In the genomic region with DNA sequence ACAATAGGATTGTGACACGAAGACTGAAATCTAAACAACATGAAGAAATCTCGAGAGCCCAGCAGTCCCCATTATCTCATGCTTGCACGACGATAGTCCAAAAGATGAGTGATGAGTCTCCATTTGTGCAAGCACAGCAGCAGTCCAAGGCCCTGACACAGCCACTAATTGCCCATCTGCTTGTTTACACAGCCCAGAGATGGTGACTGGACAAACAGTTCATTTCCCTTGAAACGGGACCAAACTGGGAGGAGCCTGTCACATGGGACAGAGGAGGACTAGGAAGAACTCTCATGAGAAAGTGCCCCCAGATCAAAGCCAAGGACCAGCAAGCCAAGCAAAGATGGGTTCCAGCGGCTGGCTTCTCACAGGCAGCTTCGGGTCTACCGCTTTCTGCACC, we compare ENCODE assay signal across 10 cellular contexts.
DNase-seq lines count a peak whose midpoint lies in the region; ATAC-seq and TF ChIP-seq lines count a peak whose summit lies in the region.
"Had no signal": no experiment of that assay in that cellular context is flagged by ENCODE, and none has a peak within 500 bp of the region (broad histone marks: within the 10 kb centered on the region; RNA-seq: fewer than 3 reads in every experiment).

No MANE protein-coding gene starts in this region.

- WGBS in mesenchymal stem cell, result 42% methylated on average over 8 of the region's 8 CpGs
- WGBS in prostate gland, result 70% methylated on average over 8 of the region's 8 CpGs

- peak overlapping the region; percentile 92 for H4K8ac ChIP-seq in mesenchymal stem cell (ENCODE audit: low read length)

- intact Hi-C loops in prostate gland (cut with DNase I), result no loop called here

- no peak overlapping the region for H3K14ac ChIP-seq in mesenchymal stem cell (ENCODE audit: low read length in 2 of 2)

- H2BK12ac ChIP-seq in mesenchymal stem cell (ENCODE audit: low read length in 2 of 2), result peak overlapping the region; percentile 26 to 86

- H4K91ac ChIP-seq in mesenchymal stem cell (ENCODE audit: low read length), result peak overlapping the region; percentile 88

- no peak overlapping the region for H3K27ac ChIP-seq in mesenchymal stem cell (ENCODE audit: low read length, poor library complexity, severe bottlenecking)
- H3K27ac ChIP-seq in prostate gland, result no peak overlapping the region
- H3K27ac ChIP-seq: epithelial cell of prostate had no signal

- no peak for TF ChIP-seq POLR2A in prostate gland (IDR thresholded peaks at IDR 0.05)

- H3K79me1 ChIP-seq in mesenchymal stem cell (replicated peaks; ENCODE audit: low read length, poor library complexity, severe bottlenecking), result no peaks in the 10 kb centered on the region

- peak overlapping the region; percentile 21 to 80 for H3K4ac ChIP-seq in mesenchymal stem cell (ENCODE audit: low read depth in 1 of 2, low read length in 2 of 2)

- H3K4me3 ChIP-seq in BJ (ENCODE audit: low read depth, low read length) (no peak overlapping the region), cardiac fibroblast (replicated peaks in 1 of 2; ENCODE audit: low read depth in 2 of 2, low read length in 2 of 2) (peak overlapping the region in 1 of 2 donors; percentile 0), mesenchymal stem cell (ENCODE audit: insufficient read depth in 1 of 2, low read depth in 1 of 2, low read length in 2 of 2) (no peak overlapping the region), BE2C (ENCODE audit: low read depth, low read length) (no peak overlapping the region), prostate gland (no peak overlapping the region)

- H3K27me3 ChIP-seq in BJ (ENCODE audit: control insufficient read depth, insufficient read depth, low read length), result no peaks in the 10 kb centered on the region
- H3K27me3 ChIP-seq in mesenchymal stem cell (ENCODE audit: control insufficient read depth in 1 of 2, insufficient read depth in 1 of 2, low read length in 2 of 2), result no peaks in the 10 kb centered on the region
- no peaks in the 10 kb centered on the region for H3K27me3 ChIP-seq in BE2C
- no peaks in the 10 kb centered on the region for H3K27me3 ChIP-seq in prostate gland (replicated peaks; ENCODE audit: insufficient read depth)

- TF ChIP-seq CTCF in BJ (IDR thresholded peaks at IDR 0.05; ENCODE audit: insufficient read depth, low read depth, low read length) (no peak), cardiac fibroblast (IDR thresholded peaks at IDR 0.05; ENCODE audit: low read depth, low read length) (no peak), BE2C (IDR thresholded peaks at IDR 0.05; ENCODE audit: low read depth, low read length) (no peak), prostate gland (IDR thresholded peaks at IDR 0.05) (no peak)

- H2AFZ ChIP-seq in mesenchymal stem cell (ENCODE audit: low read depth, low read length), result no peak overlapping the region

- DNase-seq in BJ (ENCODE audit: low read depth), result peak; percentile 65
- peak; percentile 6 for DNase-seq in NCI-H2196 treated with DMSO at 0.1 percent for 48 hours (lab: John Stamatoyannopoulos, UW; ENCODE audit: unreplicated experiment)
- DNase-seq in cardiac fibroblast (ENCODE audit: low read depth in 2 of 2), result peak; percentile 51 to 96
- peak; percentile 94 for DNase-seq in mesenchymal stem cell
- no peak for DNase-seq in BE2C
- no peak for DNase-seq in prostate gland (ENCODE audit: low spot score)
- DNase-seq: activated T-cell treated with anti-CD3 and anti-CD28 coated beads for 4 hours had no signal

- peak overlapping the region; percentile 40 to 85 for H3K18ac ChIP-seq in mesenchymal stem cell (ENCODE audit: low read depth in 1 of 2, low read length in 2 of 2)

- peak overlapping the region; percentile 64 for H2BK120ac ChIP-seq in mesenchymal stem cell (ENCODE audit: low read depth, low read length)

- no peak overlapping the region for H2BK5ac ChIP-seq in mesenchymal stem cell (ENCODE audit: low read depth, low read length, poor library complexity, severe bottlenecking)

- no peak overlapping the region for H2AK5ac ChIP-seq in mesenchymal stem cell (ENCODE audit: low read length, severe bottlenecking)

- ATAC-seq in GM21786 (IDR thresholded peaks at IDR 0.05; ENCODE audit: unreplicated experiment) (no peak), GM21367 (IDR thresholded peaks at IDR 0.05; ENCODE audit: unreplicated experiment) (no peak)

- H3K9ac ChIP-seq in mesenchymal stem cell (ENCODE audit: low read length), result no peak overlapping the region

- H3K9me3 ChIP-seq in mesenchymal stem cell (ENCODE audit: control insufficient read depth, low read length) (no peaks in the 10 kb centered on the region), BE2C (no peaks in the 10 kb centered on the region), prostate gland (no peaks in the 10 kb centered on the region)

- H3K4me1 ChIP-seq in mesenchymal stem cell (ENCODE audit: control insufficient read depth, insufficient read depth, low read depth, low read length), result peaks cover 6% of the 10 kb centered on the region
- H3K4me1 ChIP-seq in BE2C, result no peaks in the 10 kb centered on the region
- H3K4me1 ChIP-seq in prostate gland (replicated peaks), result no peaks in the 10 kb centered on the region

- H3K4me2 ChIP-seq in mesenchymal stem cell (ENCODE audit: low read length, poor library complexity, severe bottlenecking), result no peak overlapping the region

- H2BK15ac ChIP-seq in mesenchymal stem cell (ENCODE audit: low read depth, poor library complexity, severe bottlenecking), result peak overlapping the region; percentile 89

- H3K36me3 ChIP-seq in BJ (ENCODE audit: control insufficient read depth, insufficient read depth, low read length) (no peaks in the 10 kb centered on the region), mesenchymal stem cell (ENCODE audit: control insufficient read depth in 1 of 2, insufficient read depth in 2 of 2, low read depth in 1 of 2, low read length in 2 of 2) (no peaks in the 10 kb centered on the region), BE2C (no peaks in the 10 kb centered on the region), prostate gland (no peaks in the 10 kb centered on the region)

- POLR2A ChIA-PET in BJ (lab: Charles Lee), result no interaction called here

- H3K23ac ChIP-seq in mesenchymal stem cell (ENCODE audit: low read length in 2 of 2), result no peak overlapping the region

- CTCF ChIA-PET in BJ (lab: Yijun Ruan, JAX), result interaction anchor here (0.8 to 1.1 kb wide), 2 partner anchors 11 to 97 kb away, joined by 3 read pairs; no protein-coding TSS in a partner anchor

Comparison
In these comparisons a context has a peak if more than half of its experiments do, and no peak if none do; other contexts are left out.
1. DNase-seq: peak in BJ (single experiment), NCI-H2196 treated with DMSO at 0.1 percent for 48 hours (single experiment), cardiac fibroblast (2 of 2) and mesenchymal stem cell (single experiment); none in BE2C (single experiment) and prostate gland (single experiment).